In genomic region chr4:25320374-25321172, GRCh38 we compare ENCODE assay signal across 8 cellular contexts. TPM values are rescaled to one million over a fixed set of nuclear protein-coding genes. Genes with fewer than 3 reads are reported as not detected.
DNase-seq lines count a peak whose midpoint lies in the region; ATAC-seq and TF ChIP-seq lines count a peak whose summit lies in the region.

No MANE protein-coding gene starts in this region.

- H3K27ac ChIP-seq in vagina = no peak overlapping the region

- peaks cover 0 to 24% of the 10 kb centered on the region in 2 donors for H3K36me3 ChIP-seq in vagina
- no peaks in the 10 kb centered on the region for H3K36me3 ChIP-seq in H7 (replicated peaks; ENCODE audit: control insufficient read depth, insufficient read depth, low read length)

- H3K27me3 ChIP-seq in vagina (no peaks in the 10 kb centered on the region), H7 (ENCODE audit: control insufficient read depth, insufficient read depth, low read length) (no peaks in the 10 kb centered on the region)

- H3K9me3 ChIP-seq in vagina = no peaks in the 10 kb centered on the region

- H3K4me3 ChIP-seq in epithelial cell of proximal tubule (ENCODE audit: low read depth, low read length) = peak overlapping the region; percentile 12
- H3K4me3 ChIP-seq in vagina = no peak overlapping the region
- no peak overlapping the region for H3K4me3 ChIP-seq in H7 (ENCODE audit: insufficient read depth, low read depth, low read length)

- intact Hi-C loops in vagina (cut with DNase I) = no loop called here

- DNase-seq in AG08395 (ENCODE audit: low spot score) (peak; percentile 76), RKO (ENCODE audit: low spot score) (peak; percentile 75), epithelial cell of proximal tubule (ENCODE audit: low read depth) (peak; percentile 84), vagina (ENCODE audit: extremely low spot score in 2 of 2) (no peak), H7 (no peak)

- H3K4me1 ChIP-seq in vagina = no peaks in the 10 kb centered on the region

- ATAC-seq in GM21423 (IDR thresholded peaks at IDR 0.05; ENCODE audit: unreplicated experiment) (peak; percentile 57), GM18870 (IDR thresholded peaks at IDR 0.05; ENCODE audit: unreplicated experiment) (no peak), HG02798 (IDR thresholded peaks at IDR 0.05; ENCODE audit: poor library complexity, unreplicated experiment) (no peak)

- no peak for TF ChIP-seq POLR2A in vagina (IDR thresholded peaks at IDR 0.05)

- TF ChIP-seq CTCF in epithelial cell of proximal tubule (conservative IDR thresholded peaks at IDR 0.05; ENCODE audit: low read depth, low read length) (no peak), vagina (IDR thresholded peaks at IDR 0.05) (no peak)

RNA-seq across cellular contexts. Expression of gene ZCCHC4, which starts 8.0 kb away (rescaled TPM):
- total RNA-seq in epithelial cell of proximal tubule = 8.0 and 17.2 TPM in 2 replicates
- 14.2 TPM for total RNA-seq in vagina
- total RNA-seq in H7 (2014; rRNA removed; shearing (Covaris generic)) = 12.4 and 14.6 TPM in 2 replicates

RNA-seq across cellular contexts. Expression of gene ANAPC4, which starts 56.5 kb away (rescaled TPM):
- total RNA-seq in epithelial cell of proximal tubule (9.0 and 18.0 TPM in 2 replicates), vagina (33.6 TPM)
- total RNA-seq in H7 (2014; rRNA removed; shearing (Covaris generic)) = 20.6 and 27.9 TPM in 2 replicates

Comparison
In these comparisons a context has a peak if more than half of its experiments do, and no peak if none do; other contexts are left out.
1. DNase-seq: peak in AG08395 (single experiment), RKO (single experiment) and epithelial cell of proximal tubule (single experiment); none in vagina (0 of 2) and H7 (single experiment).